In the genomic region with DNA sequence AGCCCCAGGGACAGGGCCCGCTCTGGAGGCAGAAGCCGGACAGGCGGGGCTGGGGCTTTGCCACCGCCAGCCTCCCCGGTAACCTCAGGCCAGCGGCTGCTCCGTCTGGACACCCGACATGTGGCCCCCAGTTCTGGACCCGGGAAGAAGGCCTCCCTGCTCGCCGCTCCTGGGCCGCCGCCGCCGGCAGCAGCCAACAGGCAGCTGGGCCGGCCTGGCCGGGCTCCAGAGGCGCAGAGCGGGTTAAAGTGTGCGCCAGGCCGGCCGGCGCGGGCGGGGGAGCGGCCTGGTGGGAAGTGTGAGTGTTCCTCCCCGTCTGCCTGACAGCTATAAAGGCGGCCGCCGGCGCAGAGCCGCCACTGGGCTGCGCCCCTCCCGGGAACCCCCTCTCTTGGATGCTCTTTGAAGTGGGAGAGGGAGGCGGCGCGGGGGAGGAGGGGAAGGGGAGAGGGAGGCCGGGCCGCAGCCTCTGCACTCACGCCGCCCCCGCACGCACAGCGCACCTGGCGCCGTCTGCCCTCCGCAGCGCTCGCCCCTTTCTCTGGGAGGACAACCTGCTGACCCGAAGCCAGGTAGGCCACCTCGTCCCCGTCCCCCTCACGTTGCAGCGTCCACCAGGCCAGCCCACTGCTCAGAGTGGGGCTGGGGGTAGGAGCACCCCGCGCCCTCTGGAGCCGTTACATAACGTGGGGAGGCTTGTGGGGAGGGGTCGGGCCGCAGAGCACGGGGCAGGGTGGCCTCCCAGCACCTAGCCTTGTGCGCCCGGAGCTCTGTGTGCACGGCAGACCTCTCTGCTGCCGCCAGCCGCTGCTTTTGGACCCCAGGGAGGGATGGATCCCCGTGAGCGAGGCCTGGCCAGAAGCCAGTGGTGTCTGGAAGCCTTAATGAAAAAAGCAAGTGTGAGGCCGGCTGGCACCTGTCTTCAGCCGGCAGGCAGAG, we compare ENCODE assay signal across 9 cellular contexts. TPM values are rescaled to one million over a fixed set of nuclear protein-coding genes. Genes with fewer than 3 reads are reported as not detected.
DNase-seq lines count a peak whose midpoint lies in the region; ATAC-seq, FAIRE-seq and TF ChIP-seq lines count a peak whose summit lies in the region.
"Had no signal": no experiment of that assay in that cellular context is flagged by ENCODE, and none has a peak within 500 bp of the region (broad histone marks: within the 10 kb centered on the region; RNA-seq: fewer than 3 reads in every experiment).

A gene (plus strand): TSS at position 359 of the 939 bp plus-strand sequence. CDS start 2,009 bp downstream, outside the sequence.

- no peak within 1 kb of the TSS for H3K27ac Mint-ChIP-seq in CD4-positive, alpha-beta memory T cell

- WGBS in pancreas, 2 donors = 6 to 7% methylated on average over 54 to 70 of the region's 70 CpGs
- WGBS in aorta, 2 donors = 2% methylated on average over 53 to 70 of the region's 70 CpGs

- H3K4me3 Mint-ChIP-seq in CD4-positive, alpha-beta memory T cell = peak within 1 kb of the TSS in 2 of 8 donors; percentile 46 to 52

- intact Hi-C loops in CD4-positive, alpha-beta memory T cell (cut with micrococcal nuclease) = no loop called here
- intact Hi-C loops in Right ventricle myocardium inferior (cut with DNase I) = loop anchor here (2.0 kb wide), 1 partner anchor 48 kb away; no protein-coding TSS in a partner anchor
- intact Hi-C loops in pancreas (cut with DNase I) = loop anchor here in 1 of 3 donors (10.0 kb wide), 1 partner anchor 460 kb away; a partner anchor contains a TSS
- intact Hi-C loops in aorta (cut with DNase I) = loop anchor here (5.0 to 10.0 kb wide), 3 partner anchors 190 to 208 kb away; no protein-coding TSS in a partner anchor

- TF ChIP-seq CTCF in pancreas (IDR thresholded peaks at IDR 0.05) = no peak

- no peaks in the 10 kb centered on the region for H3K9me3 ChIP-seq in CD4-positive, alpha-beta memory T cell (ENCODE audit: control insufficient read depth in 1 of 2, low read length in 2 of 2)
- no peaks in the 10 kb centered on the region for H3K9me3 ChIP-seq in pancreas
- no peaks in the 10 kb centered on the region for H3K9me3 ChIP-seq in aorta (ENCODE audit: control insufficient read depth, low read length)

- POLR2A ChIA-PET in CD4-positive, alpha-beta memory T cell (lab: Charles Lee; ENCODE audit: partially characterized antibody) = interaction anchor here (1.4 kb wide), 1 partner anchor 192 kb away, joined by 4 read pairs; no protein-coding TSS in a partner anchor

- no peak for FAIRE-seq in pancreas (lab: Jason Lieb, UNC)
- FAIRE-seq: colon had no signal

- DNase-seq in CD4-positive, alpha-beta memory T cell = peak in 3 of 5 donors; percentile 9 to 50 (median 12)
- peak; percentile 91 for DNase-seq in NCI-H1105 treated with DMSO at 0.1 percent for 48 hours (lab: John Stamatoyannopoulos, UW)
- DNase-seq in activated T-cell treated with anti-CD3 and anti-CD28 coated beads, Interleukin-2, amount 50 U/mL, for 1 hour = peak; percentile 64
- peak; percentile 89 for DNase-seq in Right ventricle myocardium inferior (ENCODE audit: missing footprints)
- peak; percentile 43 to 87 (median 74) for DNase-seq in pancreas
- DNase-seq in aorta = peak; percentile 74 to 89

- peak; percentile 81 for ATAC-seq in Right ventricle myocardium inferior
- peak; percentile 70 to 81 (median 75) for ATAC-seq in pancreas
- ATAC-seq in aorta (ENCODE audit: low FRiP score) = peak; percentile 66
- ATAC-seq in HG03520 (IDR thresholded peaks at IDR 0.05; ENCODE audit: unreplicated experiment) = no peak
- ATAC-seq in GM18867 (IDR thresholded peaks at IDR 0.05; ENCODE audit: unreplicated experiment) = no peak

- no peaks in the 10 kb centered on the region for H3K9me3 Mint-ChIP-seq in CD4-positive, alpha-beta memory T cell

- peaks cover 0 to 9% (median 5%) of the 10 kb centered on the region in 4 donors for H3K4me1 Mint-ChIP-seq in CD4-positive, alpha-beta memory T cell

- H3K27me3 ChIP-seq in CD4-positive, alpha-beta memory T cell (ENCODE audit: insufficient read depth, low read length) = no peaks in the 10 kb centered on the region
- H3K27me3 ChIP-seq in pancreas (no peaks in the 10 kb centered on the region), aorta (ENCODE audit: control insufficient read depth in 1 of 2, insufficient read depth in 2 of 2, low read length in 1 of 2) (no peaks in the 10 kb centered on the region)

- H3K4me3 ChIP-seq in CD4-positive, alpha-beta memory T cell (ENCODE audit: low read length in 2 of 2) = no peak within 1 kb of the TSS
- H3K4me3 ChIP-seq in pancreas (peak within 1 kb of the TSS in 2 of 4 donors; percentile 32 to 42), aorta (ENCODE audit: low read length in 2 of 2) (no peak within 1 kb of the TSS)

- no peaks in the 10 kb centered on the region for H3K36me3 Mint-ChIP-seq in CD4-positive, alpha-beta memory T cell

- H3K27ac ChIP-seq in CD4-positive, alpha-beta memory T cell (ENCODE audit: low read depth, low read length) = no peak within 1 kb of the TSS
- peak within 1 kb of the TSS in 1 of 4 donors; percentile 6 for H3K27ac ChIP-seq in pancreas
- no peak within 1 kb of the TSS for H3K27ac ChIP-seq in aorta (ENCODE audit: low read depth in 1 of 2, low read length in 2 of 2)

- CTCF ChIA-PET in CD4-positive, alpha-beta memory T cell (lab: Charles Lee; ENCODE audit: partially characterized antibody) = no interaction called here

- H3K4me1 ChIP-seq in CD4-positive, alpha-beta memory T cell (ENCODE audit: insufficient read depth, low read length) = peaks cover 9% of the 10 kb centered on the region
- H3K4me1 ChIP-seq in pancreas (no peaks in the 10 kb centered on the region), aorta (ENCODE audit: control insufficient read depth in 1 of 2, insufficient read depth in 2 of 2, low read length in 2 of 2) (no peaks in the 10 kb centered on the region)

- no peaks in the 10 kb centered on the region for H3K36me3 ChIP-seq in CD4-positive, alpha-beta memory T cell (ENCODE audit: insufficient read depth, low read length)
- H3K36me3 ChIP-seq in pancreas (no peaks in the 10 kb centered on the region), aorta (ENCODE audit: control insufficient read depth in 1 of 2, insufficient read depth in 2 of 2, low read length in 1 of 2) (no peaks in the 10 kb centered on the region)

- H3K27me3 Mint-ChIP-seq in CD4-positive, alpha-beta memory T cell = peaks cover 7 to 20% of the 10 kb centered on the region in 2 donors

RNA-seq across cellular contexts. Expression of the gene that starts here (rescaled TPM):
- total RNA-seq in CD4-positive, alpha-beta memory T cell = under 1 TPM; 0.09 to 0.17 TPM
- under 1 TPM in 1 of 2 donors, not detected in 1; 0.07 TPM for polyA plus RNA-seq in CD4-positive, alpha-beta memory T cell
- total RNA-seq in Right ventricle myocardium inferior (9.5 TPM), pancreas (1 to 10 TPM; 1.5 to 5.5 (median 2.6) TPM), aorta (10 to 100 TPM in 1 of 2 donors, 1 to 10 TPM in 1; 1.9 to 20.9 TPM)
- polyA plus RNA-seq in pancreas (10 to 100 TPM in 1 of 2 donors, 1 to 10 TPM in 1; 9.0 to 12.9 TPM), aorta (under 1 TPM in 1 of 2 donors, not detected in 1; 0.38 TPM)

Comparison
In these comparisons a context has a peak if more than half of its experiments do, and no peak if none do; other contexts are left out.
1. RNA of the gene that starts here (polyA plus RNA-seq): 9.0 to 12.9 TPM in pancreas; 0.38 TPM in aorta and 0.07 TPM in CD4-positive, alpha-beta memory T cell; every median in the first group is over 4 times any median in the second.
2. Peak in DNase-seq in CD4-positive, alpha-beta memory T cell; RNA of the gene not detected or under 1 TPM.
3. DNase-seq: peak in every context shown above with its lines; median percentile 91 in NCI-H1105 treated with DMSO at 0.1 percent for 48 hours; 89 in Right ventricle myocardium inferior; 82 in aorta; 74 in pancreas; 64 in activated T-cell treated with anti-CD3 and anti-CD28 coated beads, Interleukin-2, amount 50 U/mL, for 1 hour; 12 in CD4-positive, alpha-beta memory T cell.
4. ATAC-seq: peak in Right ventricle myocardium inferior (single experiment), pancreas (4 of 4) and aorta (single experiment); none in HG03520 (single experiment) and GM18867 (single experiment).